In the genomic region with DNA sequence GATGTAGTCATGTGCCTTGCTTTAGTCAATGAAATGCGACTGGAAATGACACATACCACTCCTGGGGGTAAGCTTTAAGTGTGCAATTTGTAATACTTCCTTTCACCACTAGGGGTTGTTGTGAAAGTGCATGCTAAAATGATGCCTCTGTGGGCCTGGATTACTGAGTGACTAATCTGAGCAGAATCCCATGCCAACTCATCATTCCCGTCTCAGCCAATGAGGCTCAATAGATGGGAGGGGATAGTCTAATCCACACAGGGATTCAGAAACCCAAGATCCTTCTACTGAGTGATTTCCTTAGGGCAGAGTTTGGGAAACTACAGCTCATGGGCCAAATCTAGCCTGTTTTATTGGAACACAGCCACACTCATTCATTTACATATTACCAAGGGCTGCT, we compare ENCODE assay signal across 9 cellular contexts. TPM values are rescaled to one million over a fixed set of nuclear protein-coding genes. Genes with fewer than 3 reads are reported as not detected.
A peak's percentile ranks its signal among the peaks of the same experiment; 100 is the strongest.
DNase-seq lines count a peak whose midpoint lies in the region; FAIRE-seq and TF ChIP-seq lines count a peak whose summit lies in the region.
"Had no signal": no experiment of that assay in that cellular context is flagged by ENCODE, and none has a peak within 500 bp of the region (broad histone marks: within the 10 kb centered on the region; RNA-seq: fewer than 3 reads in every experiment).

No MANE protein-coding gene starts in this region.

- no peaks in the 10 kb centered on the region for H3K9me3 ChIP-seq in WERI-Rb-1 (ENCODE audit: severe bottlenecking)

- no peaks in the 10 kb centered on the region for H3K27me3 ChIP-seq in WERI-Rb-1 (ENCODE audit: insufficient read depth, low read depth, severe bottlenecking)

- H3K4me3 ChIP-seq in WERI-Rb-1 (ENCODE audit: low read depth, low read length), result no peak overlapping the region

- no peaks in the 10 kb centered on the region for H3K36me3 ChIP-seq in WERI-Rb-1

- TF ChIP-seq CTCF in D721Med (IDR thresholded peaks at IDR 0.05; ENCODE audit: insufficient read depth, missing control alignments) (peak; percentile 37), WERI-Rb-1 (IDR thresholded peaks at IDR 0.05; ENCODE audit: low read depth, low read length) (peak; percentile 63)

- FAIRE-seq in D721Med (lab: Jason Lieb, UNC), result peak; percentile 53
- no peak for FAIRE-seq in GM19239 (lab: Jason Lieb, UNC)
- no peak for FAIRE-seq in HTR-8/SVneo (lab: Jason Lieb, UNC)
- FAIRE-seq in frontal cortex (lab: Jason Lieb, UNC), result no peak
- FAIRE-seq: TTC549 had no signal

- H3K27ac ChIP-seq in WERI-Rb-1, result no peak overlapping the region

- DNase-seq in D721Med (ENCODE audit: insufficient read length, low spot score) (no peak), GM19239 (ENCODE audit: insufficient read length, low spot score) (peak; percentile 50), HTR-8/SVneo (ENCODE audit: insufficient read length, low spot score) (peak; percentile 21), WERI-Rb-1 (peak; percentile 28), kidney tubule cell (ENCODE audit: low spot score) (peak; percentile 87), frontal cortex (ENCODE audit: low spot score in 2 of 2) (no peak)
- DNase-seq in NK-92 treated with Interleukin-12 subunit alpha and Interleukin-12 subunit beta, amount 100 ng/mL, for 24 hours (lab: John Stamatoyannopoulos, UW), result no peak
- no peak for DNase-seq in stimulated activated CD4-positive, alpha-beta T cell treated with anti-CD3 and anti-CD28 coated beads, Interleukin-1b, Interleukin-23, amount 100 ng/mL, for 48 hours

RNA-seq across cellular contexts. Expression of a gene that starts 54.0 kb away (rescaled TPM):
- not detected for total RNA-seq in frontal cortex

Comparison
In these comparisons a context has a peak if more than half of its experiments do, and no peak if none do; other contexts are left out.
1. DNase-seq: peak in GM19239 (single experiment), HTR-8/SVneo (single experiment), WERI-Rb-1 (single experiment) and kidney tubule cell (single experiment); none in D721Med (single experiment), NK-92 treated with Interleukin-12 subunit alpha and Interleukin-12 subunit beta, amount 100 ng/mL, for 24 hours (single experiment), frontal cortex (0 of 2) and stimulated activated CD4-positive, alpha-beta T cell treated with anti-CD3 and anti-CD28 coated beads, Interleukin-1b, Interleukin-23, amount 100 ng/mL, for 48 hours (single experiment).